1 cellular context compared by ENCODE assay signal in the genomic region with DNA sequence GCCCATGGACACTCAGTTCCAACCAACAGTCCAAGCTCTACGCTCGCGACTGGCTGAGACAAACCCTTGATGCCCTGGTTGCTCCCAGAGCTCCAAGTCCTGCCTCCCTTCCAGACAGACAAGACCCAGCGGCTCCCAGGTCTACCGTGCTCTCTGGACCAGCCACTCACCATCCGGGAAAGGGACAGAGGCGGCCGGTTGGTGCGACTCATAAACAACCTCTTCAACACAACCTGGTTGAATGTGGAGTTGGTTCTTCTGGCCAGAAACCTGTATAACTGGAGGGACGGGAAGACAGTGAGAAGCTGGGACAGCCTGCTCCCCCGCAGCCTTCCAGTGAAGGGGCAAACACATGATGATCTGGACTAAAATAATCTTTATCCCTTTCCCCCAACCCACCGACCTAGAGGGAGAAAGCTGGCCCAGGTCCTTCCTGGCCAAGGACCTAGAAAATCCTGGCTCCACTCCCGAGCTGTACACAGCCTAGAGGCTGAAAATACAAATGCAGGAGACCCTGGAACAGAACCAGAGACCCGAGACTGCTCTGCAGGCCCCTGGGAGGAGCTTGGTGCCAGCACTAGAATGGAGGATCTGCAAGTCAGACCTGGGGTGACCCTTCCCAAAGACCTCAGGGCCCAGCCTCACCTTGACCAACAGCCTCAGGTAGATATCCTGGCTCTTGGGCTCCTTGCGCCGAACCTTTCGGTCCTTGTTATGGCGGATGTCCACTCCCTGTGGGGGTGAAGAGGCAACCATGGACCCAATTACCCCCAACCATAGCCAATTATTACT.
TF ChIP-seq lines count a peak whose summit lies in the region.

No MANE protein-coding gene starts in this region.

TF ChIP-seq in WTC11, 78 proteins besides CTCF, POLR2A, EP300 and RAD21 (continued from another document):
- TF ChIP-seq, protein P1, sequence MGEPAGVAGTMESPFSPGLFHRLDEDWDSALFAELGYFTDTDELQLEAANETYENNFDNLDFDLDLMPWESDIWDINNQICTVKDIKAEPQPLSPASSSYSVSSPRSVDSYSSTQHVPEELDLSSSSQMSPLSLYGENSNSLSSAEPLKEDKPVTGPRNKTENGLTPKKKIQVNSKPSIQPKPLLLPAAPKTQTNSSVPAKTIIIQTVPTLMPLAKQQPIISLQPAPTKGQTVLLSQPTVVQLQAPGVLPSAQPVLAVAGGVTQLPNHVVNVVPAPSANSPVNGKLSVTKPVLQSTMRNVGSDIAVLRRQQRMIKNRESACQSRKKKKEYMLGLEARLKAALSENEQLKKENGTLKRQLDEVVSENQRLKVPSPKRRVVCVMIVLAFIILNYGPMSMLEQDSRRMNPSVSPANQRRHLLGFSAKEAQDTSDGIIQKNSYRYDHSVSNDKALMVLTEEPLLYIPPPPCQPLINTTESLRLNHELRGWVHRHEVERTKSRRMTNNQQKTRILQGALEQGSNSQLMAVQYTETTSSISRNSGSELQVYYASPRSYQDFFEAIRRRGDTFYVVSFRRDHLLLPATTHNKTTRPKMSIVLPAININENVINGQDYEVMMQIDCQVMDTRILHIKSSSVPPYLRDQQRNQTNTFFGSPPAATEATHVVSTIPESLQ (CRISPR knock-in tag; IDR thresholded peaks at IDR 0.05), result no peak
